21 cellular contexts compared by ENCODE assay signal in the genomic region with DNA sequence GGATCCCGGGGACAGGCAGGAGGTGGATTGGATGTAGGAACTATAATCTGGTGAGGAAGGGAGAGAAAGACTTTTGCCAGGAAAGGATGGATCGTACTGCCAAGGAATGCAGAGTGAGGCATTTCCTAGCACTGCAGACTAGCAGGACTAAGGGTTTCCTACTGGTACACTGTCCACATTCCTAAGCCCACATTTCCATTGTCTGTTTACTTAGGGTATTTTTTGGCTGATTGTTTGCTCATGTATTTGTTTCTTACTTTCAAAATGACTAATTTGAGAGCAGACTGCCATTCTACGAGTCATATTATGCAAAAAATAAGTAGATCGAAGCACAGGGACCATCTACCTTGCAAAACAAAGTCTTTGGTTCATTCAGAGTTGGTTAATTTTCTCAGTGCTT.
DNase-seq lines count a peak whose midpoint lies in the region; ATAC-seq, FAIRE-seq and TF ChIP-seq lines count a peak whose summit lies in the region.
"Had no signal": no experiment of that assay in that cellular context is flagged by ENCODE, and none has a peak within 500 bp of the region (broad histone marks: within the 10 kb centered on the region; RNA-seq: fewer than 3 reads in every experiment).

No MANE protein-coding gene starts in this region.

- peaks cover 7% of the 10 kb centered on the region for H3K9me3 Mint-ChIP-seq in chondrocyte (ENCODE audit: low read depth)
- H3K9me3 Mint-ChIP-seq: natural killer cell had no signal

- no peaks in the 10 kb centered on the region for H3K27me3 Mint-ChIP-seq in chondrocyte (ENCODE audit: low read depth)

- intact Hi-C loops in right lobe of liver (cut with DNase I): no loop called here
- intact Hi-C loops in HepG2 (cut with micrococcal nuclease; ENCODE audit: unreplicated experiment): no loop called here
- intact Hi-C loops in aorta (cut with DNase I): no loop called here

- WGBS in right lobe of liver (ENCODE audit: insufficient coverage, low coverage, low lambda C conversion rate, missing lambda C conversion rate): 56% methylated on average over 4 of the region's 4 CpGs
- 23% methylated on average over 4 of the region's 4 CpGs for WGBS in HepG2 (ENCODE audit: low lambda C conversion rate)
- 54 to 56% methylated on average over 4 of the region's 4 CpGs for WGBS in lung, 2 donors
- 22 to 58% methylated on average over 4 of the region's 4 CpGs for WGBS in aorta, 2 donors
- 62 to 70% (median 67%) methylated on average over 4 of the region's 4 CpGs for WGBS in small intestine, 3 donors

- no peak overlapping the region for H3K4me3 Mint-ChIP-seq in chondrocyte (ENCODE audit: unreplicated experiment)
- H3K4me3 Mint-ChIP-seq: natural killer cell had no signal

- H3K27ac ChIP-seq in right lobe of liver (no peak overlapping the region), HepG2 (ENCODE audit: extremely low read length, insufficient read depth, low read length) (no peak overlapping the region), lung (ENCODE audit: low read depth in 1 of 2, low read length in 1 of 2) (no peak overlapping the region), aorta (ENCODE audit: low read depth in 1 of 2, low read length in 2 of 2) (peak overlapping the region in 1 of 2 donors; percentile 47), small intestine (ENCODE audit: low read depth in 1 of 2, low read length in 1 of 2) (peak overlapping the region in 1 of 2 donors; percentile 33)

- H3K79me2 ChIP-seq in HepG2 (ENCODE audit: insufficient read depth, low read length): no peaks in the 10 kb centered on the region

- no peak for TF ChIP-seq EP300 in HepG2 (IDR thresholded peaks at IDR 0.05; ENCODE audit: low read depth in 2 of 2, low read length in 2 of 2)
- no peak for TF ChIP-seq EP300 in HepG2 (CRISPR knock-in tag; IDR thresholded peaks at IDR 0.05; ENCODE audit: borderline replicate concordance)

- no TSS peak for BruUV-seq in HepG2 (replicated peaks; lab: Mats Ljungman, UMichigan)

- in situ Hi-C loops in HepG2 (cut with HindIII; ENCODE audit: extremely low pct_ligation_motif_present, low pct_unique_long_range_greater_than_20kb): no loop called here

- DNase-seq in right lobe of liver (no peak), HepG2 (ENCODE audit: low spot score) (no peak), chondrocyte (ENCODE audit: low spot score) (no peak), lung (ENCODE audit: low spot score) (no peak), aorta (no peak), small intestine (no peak), D721Med (ENCODE audit: insufficient read length, low spot score) (no peak)
- DNase-seq: ACHN; activated naive CD4-positive, alpha-beta T cell; Caco-2; heart left ventricle; kidney glomerular epithelial cell; natural killer cell; NCI-H1092 treated with DMSO at 0.1 percent for 48 hours; NCI-H2227 treated with DMSO at 0.1 percent for 48 hours; stimulated activated naive CD8-positive, alpha-beta T cell treated with anti-CD3 and anti-CD28 coated beads, Interleukin-15, Interleukin-2, amounts not matched to agents 100 U/mL and 50 U/mL, for 24 hours had no signal

- ATAC-seq in right lobe of liver: peak; percentile 33 to 67 (median 49)
- no peak for ATAC-seq in HepG2
- ATAC-seq in lung (ENCODE audit: insufficient read depth, low FRiP score): peak; percentile 61
- ATAC-seq in aorta (ENCODE audit: low FRiP score): peak; percentile 48
- ATAC-seq in HG02759 (IDR thresholded peaks at IDR 0.05; ENCODE audit: unreplicated experiment): no peak
- ATAC-seq: natural killer cell; SK-N-SH treated with all-trans-retinoic acid at 6 μM for 48 hours; stimulated activated naive CD8-positive, alpha-beta T cell treated with anti-CD3 and anti-CD28 coated beads, Interleukin-15, Interleukin-2, amounts not matched to agents 100 U/mL and 50 U/mL, for 24 hours had no signal

- no peaks in the 10 kb centered on the region for H4K20me1 ChIP-seq in HepG2 (ENCODE audit: insufficient read depth, low read length)

- H3K4me2 ChIP-seq in HepG2 (ENCODE audit: low read depth, low read length): no peak overlapping the region

- CTCF ChIA-PET in HepG2 (lab: Yijun Ruan, JAX; ENCODE audit: low intra/inter-chr PET ratio, low total read pairs): no interaction called here

- H3K4me1 ChIP-seq in right lobe of liver (no peaks in the 10 kb centered on the region), HepG2 (ENCODE audit: insufficient read depth, low read length) (no peaks in the 10 kb centered on the region), lung (ENCODE audit: control insufficient read depth in 2 of 2, insufficient read depth in 2 of 2, low read length in 2 of 2) (no peaks in the 10 kb centered on the region), aorta (ENCODE audit: control insufficient read depth in 1 of 2, insufficient read depth in 2 of 2, low read length in 2 of 2) (no peaks in the 10 kb centered on the region), small intestine (ENCODE audit: control insufficient read depth in 2 of 2, insufficient read depth in 1 of 2, low read depth in 1 of 2, low read length in 1 of 2) (no peaks in the 10 kb centered on the region)
- H3K4me1 ChIP-seq: Caco-2 had no signal

- peaks cover 2% of the 10 kb centered on the region for H3K36me3 Mint-ChIP-seq in chondrocyte (ENCODE audit: low read depth)
- H3K36me3 Mint-ChIP-seq: natural killer cell had no signal

- H3K27me3 ChIP-seq in right lobe of liver (no peaks in the 10 kb centered on the region), HepG2 (ENCODE audit: control insufficient read depth in 1 of 2, insufficient read depth in 2 of 2, low read length in 2 of 2) (no peaks in the 10 kb centered on the region; a peak in 1 of 5 replicates), lung (ENCODE audit: control insufficient read depth, insufficient read depth) (peaks cover 5% of the 10 kb centered on the region), aorta (ENCODE audit: control insufficient read depth in 1 of 2, insufficient read depth in 2 of 2, low read length in 1 of 2) (no peaks in the 10 kb centered on the region), small intestine (ENCODE audit: control insufficient read depth in 2 of 2, insufficient read depth in 2 of 2, low read length in 2 of 2) (no peaks in the 10 kb centered on the region)

- TF ChIP-seq CTCF in right lobe of liver (IDR thresholded peaks at IDR 0.05) (no peak), HepG2 (CRISPR knock-in tag; IDR thresholded peaks at IDR 0.05) (no peak), chondrocyte (IDR thresholded peaks at IDR 0.05) (no peak), lung (IDR thresholded peaks at IDR 0.05; ENCODE audit: control extremely low read depth, extremely low read depth) (no peak), D721Med (IDR thresholded peaks at IDR 0.05; ENCODE audit: insufficient read depth, missing control alignments) (no peak)

- POLR2A ChIA-PET in HepG2 (lab: Yijun Ruan, JAX): no interaction called here

- no peak overlapping the region for H3K4me3 ChIP-seq in right lobe of liver
- no peak overlapping the region for H3K4me3 ChIP-seq in HepG2 (replicated peaks in 1 of 3; ENCODE audit: insufficient read depth in 1 of 3, low read depth in 2 of 3, low read length in 3 of 3)
- no peak overlapping the region for H3K4me3 ChIP-seq in lung
- H3K4me3 ChIP-seq in aorta (ENCODE audit: low read length in 2 of 2): no peak overlapping the region
- H3K4me3 ChIP-seq in small intestine (ENCODE audit: low read depth in 1 of 2, low read length in 2 of 2): no peak overlapping the region
- H3K4me3 ChIP-seq: heart left ventricle, skin epidermis had no signal

- H3K9me3 ChIP-seq in right lobe of liver: no peaks in the 10 kb centered on the region
- peaks cover 18% of the 10 kb centered on the region for H3K9me3 ChIP-seq in HepG2 (ENCODE audit: low read length)
- H3K9me3 ChIP-seq in lung (ENCODE audit: control insufficient read depth in 2 of 2, insufficient read depth in 1 of 2, low read length in 1 of 2): peaks cover 0 to 3% of the 10 kb centered on the region in 2 donors
- H3K9me3 ChIP-seq in aorta (ENCODE audit: control insufficient read depth, low read length): no peaks in the 10 kb centered on the region
- no peaks in the 10 kb centered on the region for H3K9me3 ChIP-seq in small intestine (ENCODE audit: control insufficient read depth, low read depth)
- H3K9me3 ChIP-seq: Caco-2, heart left ventricle had no signal

- H3K36me3 ChIP-seq in right lobe of liver: no peaks in the 10 kb centered on the region
- no peaks in the 10 kb centered on the region for H3K36me3 ChIP-seq in HepG2 (replicated peaks in 1 of 2; ENCODE audit: control insufficient read depth in 1 of 2, insufficient read depth in 2 of 2, low read length in 2 of 2)
- H3K36me3 ChIP-seq in lung (ENCODE audit: control insufficient read depth in 2 of 2, insufficient read depth in 2 of 2, low read length in 2 of 2): no peaks in the 10 kb centered on the region
- H3K36me3 ChIP-seq in aorta (ENCODE audit: control insufficient read depth in 1 of 2, insufficient read depth in 2 of 2, low read length in 1 of 2): no peaks in the 10 kb centered on the region
- no peaks in the 10 kb centered on the region for H3K36me3 ChIP-seq in small intestine (ENCODE audit: control insufficient read depth in 2 of 2, insufficient read depth in 2 of 2, low read length in 2 of 2)
- H3K36me3 ChIP-seq: heart left ventricle had no signal

- H2AFZ ChIP-seq in HepG2 (ENCODE audit: low read length): no peak overlapping the region

- FAIRE-seq in HepG2 (lab: Jason Lieb, UNC): no peak
- no peak for FAIRE-seq in small intestine (lab: Jason Lieb, UNC)
- no peak for FAIRE-seq in D721Med (lab: Jason Lieb, UNC)
- FAIRE-seq: endometrium, GM18507 had no signal

- peaks cover 17% of the 10 kb centered on the region for H3K4me1 Mint-ChIP-seq in chondrocyte (ENCODE audit: low read depth)

- no peak for TF ChIP-seq RAD21 in HepG2 (CRISPR knock-in tag; IDR thresholded peaks at IDR 0.05)

- H3K27ac Mint-ChIP-seq in chondrocyte (ENCODE audit: unreplicated experiment): peak overlapping the region; percentile 68
- H3K27ac Mint-ChIP-seq: natural killer cell had no signal

- no peak for TF ChIP-seq POLR2A in right lobe of liver (IDR thresholded peaks at IDR 0.05)
- no peak for TF ChIP-seq POLR2A in HepG2 (IDR thresholded peaks at IDR 0.05; ENCODE audit: insufficient read depth in 1 of 2, low read depth in 2 of 2, low read length in 2 of 2)

- no peak overlapping the region for H3K9ac ChIP-seq in HepG2 (ENCODE audit: insufficient read depth, low read depth, low read length)

TF ChIP-seq in HepG2, 621 proteins besides CTCF, POLR2A, EP300 and RAD21 (continues in another document):
- TF ChIP-seq, protein P1, sequence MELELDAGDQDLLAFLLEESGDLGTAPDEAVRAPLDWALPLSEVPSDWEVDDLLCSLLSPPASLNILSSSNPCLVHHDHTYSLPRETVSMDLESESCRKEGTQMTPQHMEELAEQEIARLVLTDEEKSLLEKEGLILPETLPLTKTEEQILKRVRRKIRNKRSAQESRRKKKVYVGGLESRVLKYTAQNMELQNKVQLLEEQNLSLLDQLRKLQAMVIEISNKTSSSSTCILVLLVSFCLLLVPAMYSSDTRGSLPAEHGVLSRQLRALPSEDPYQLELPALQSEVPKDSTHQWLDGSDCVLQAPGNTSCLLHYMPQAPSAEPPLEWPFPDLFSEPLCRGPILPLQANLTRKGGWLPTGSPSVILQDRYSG (CRISPR knock-in tag; IDR thresholded peaks at IDR 0.05): no peak
- TF ChIP-seq ZNF7 (CRISPR knock-in tag; IDR thresholded peaks at IDR 0.05): no peak

Comparison
In these comparisons a context has a peak if more than half of its experiments do, and no peak if none do; other contexts are left out.
1. ATAC-seq: peak in right lobe of liver (4 of 4), lung (single experiment) and aorta (single experiment); none in HepG2 (single experiment) and HG02759 (single experiment).